Comparison of ENCODE assay signal across 11 cellular contexts in the genomic region with DNA sequence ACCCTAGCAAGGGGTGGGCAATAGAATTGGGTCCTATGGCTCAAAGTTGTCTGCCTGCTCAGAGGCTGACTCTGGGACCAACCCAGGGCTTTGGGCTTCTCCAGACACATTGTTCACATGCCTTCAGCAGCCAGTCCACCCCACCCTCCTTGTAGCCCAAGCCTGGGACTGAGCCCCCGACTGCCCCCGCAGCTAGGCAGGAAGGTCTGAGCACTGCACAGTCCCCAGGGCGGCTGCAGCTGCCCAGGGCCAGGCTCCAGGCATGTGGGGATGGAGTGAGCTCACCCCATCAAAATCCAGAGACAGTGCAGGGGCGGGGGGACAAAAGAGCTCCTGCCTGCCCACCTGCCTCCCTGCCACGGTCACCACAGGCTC. TPM values are rescaled to one million over a fixed set of nuclear protein-coding genes. Genes with fewer than 3 reads are reported as not detected.
A peak's percentile ranks its signal among the peaks of the same experiment; 100 is the strongest.
DNase-seq lines count a peak whose midpoint lies in the region; ATAC-seq and TF ChIP-seq lines count a peak whose summit lies in the region.
"Had no signal": no experiment of that assay in that cellular context is flagged by ENCODE, and none has a peak within 500 bp of the region (broad histone marks: within the 10 kb centered on the region; RNA-seq: fewer than 3 reads in every experiment).

No MANE protein-coding gene starts in this region.

- H3K27me3 ChIP-seq in esophagus muscularis mucosa: no peaks in the 10 kb centered on the region
- H3K27me3 ChIP-seq: SJSA1 had no signal

- no CpG with 5 or more reads among the region's 5 CpGs for WGBS in esophagus muscularis mucosa
- 33% methylated on average over 5 of the region's 5 CpGs for WGBS in urinary bladder

- H3K36me3 Mint-ChIP-seq in nephron (ENCODE audit: low read depth): peaks cover 5% of the 10 kb centered on the region
- H3K36me3 Mint-ChIP-seq: activated CD4-positive, alpha-beta memory T cell treated with anti-CD3 and anti-CD28 coated beads for 36 hours had no signal

- DNase-seq in NCI-H226 (peak; percentile 17), esophagus muscularis mucosa (ENCODE audit: extremely low spot score) (no peak), NCI-H82 treated with DMSO at 0.1 percent for 48 hours (lab: John Stamatoyannopoulos, UW; ENCODE audit: unreplicated experiment) (no peak)
- no peak for DNase-seq in activated CD8-positive, alpha-beta memory T cell treated with anti-CD3 and anti-CD28 coated beads for 24 hours
- DNase-seq: activated CD4-positive, alpha-beta memory T cell treated with anti-CD3 and anti-CD28 coated beads for 36 hours; NCI-H2081 treated with DMSO at 0.1 percent for 48 hours had no signal

- TF ChIP-seq POLR2A in esophagus muscularis mucosa (IDR thresholded peaks at IDR 0.05; ENCODE audit: low read depth): no peak

- no peaks in the 10 kb centered on the region for H3K9me3 Mint-ChIP-seq in nephron
- H3K9me3 Mint-ChIP-seq: activated CD4-positive, alpha-beta memory T cell treated with anti-CD3 and anti-CD28 coated beads for 36 hours had no signal

- peaks cover 75% of the 10 kb centered on the region for H3K4me1 Mint-ChIP-seq in nephron

- H3K4me1 ChIP-seq in esophagus muscularis mucosa (peaks cover 100% of the 10 kb centered on the region in 4 donors), urinary bladder (ENCODE audit: insufficient read depth) (no peaks in the 10 kb centered on the region)

- H3K9me3 ChIP-seq in esophagus muscularis mucosa: no peaks in the 10 kb centered on the region
- H3K9me3 ChIP-seq: SJSA1 had no signal

- peak overlapping the region; percentile 93 to 99 (median 98) for H3K27ac ChIP-seq in esophagus muscularis mucosa (replicated peaks in 1 of 4)
- H3K27ac ChIP-seq in urinary bladder (ENCODE audit: low read depth): peak overlapping the region; percentile 31

- no peak overlapping the region for H3K4me3 Mint-ChIP-seq in nephron
- H3K4me3 Mint-ChIP-seq: activated CD4-positive, alpha-beta memory T cell treated with anti-CD3 and anti-CD28 coated beads for 36 hours had no signal

- no peak for ATAC-seq in HG02938 (IDR thresholded peaks at IDR 0.05; ENCODE audit: unreplicated experiment)
- ATAC-seq: HepG2 had no signal

- H3K27me3 Mint-ChIP-seq in nephron (ENCODE audit: low read depth): no peaks in the 10 kb centered on the region
- H3K27me3 Mint-ChIP-seq: activated CD4-positive, alpha-beta memory T cell treated with anti-CD3 and anti-CD28 coated beads for 36 hours had no signal

- intact Hi-C loops in esophagus muscularis mucosa (cut with DNase I): loop anchor here (5.0 kb wide), 1 partner anchor 36 kb away; a partner anchor contains a TSS

- TF ChIP-seq CTCF in esophagus muscularis mucosa (IDR thresholded peaks at IDR 0.05) (peak in 1 of 3 experiments; percentile 30), nephron (IDR thresholded peaks at IDR 0.05; ENCODE audit: unreplicated experiment in 3 of 3) (no peak)

- H3K4me3 ChIP-seq in esophagus muscularis mucosa (no peak overlapping the region), urinary bladder (ENCODE audit: low read depth, low read length) (no peak overlapping the region)
- H3K4me3 ChIP-seq: SJSA1 had no signal

- H3K27ac Mint-ChIP-seq in nephron: peak overlapping the region in 2 of 3 experiments; percentile 35 to 69
- H3K27ac Mint-ChIP-seq: activated CD4-positive, alpha-beta memory T cell treated with anti-CD3 and anti-CD28 coated beads for 36 hours had no signal

- TF ChIP-seq EP300 in esophagus muscularis mucosa (IDR thresholded peaks at IDR 0.05): no peak

- H3K36me3 ChIP-seq in esophagus muscularis mucosa (peaks cover 0 to 18% (median 5%) of the 10 kb centered on the region in 4 donors), urinary bladder (ENCODE audit: insufficient read depth) (no peaks in the 10 kb centered on the region)

RNA-seq across cellular contexts. Expression of a gene that starts 35.6 kb away (rescaled TPM):
- total RNA-seq in esophagus muscularis mucosa (1,000 to 10,000 TPM in 1 of 4 donors, 100 to 1,000 TPM in 3; 414 to 1,199 (median 595) TPM), urinary bladder (242 TPM)
- polyA plus RNA-seq in urinary bladder: 514 TPM
